Comparison of ENCODE assay signal across 8 cellular contexts in the genomic region with DNA sequence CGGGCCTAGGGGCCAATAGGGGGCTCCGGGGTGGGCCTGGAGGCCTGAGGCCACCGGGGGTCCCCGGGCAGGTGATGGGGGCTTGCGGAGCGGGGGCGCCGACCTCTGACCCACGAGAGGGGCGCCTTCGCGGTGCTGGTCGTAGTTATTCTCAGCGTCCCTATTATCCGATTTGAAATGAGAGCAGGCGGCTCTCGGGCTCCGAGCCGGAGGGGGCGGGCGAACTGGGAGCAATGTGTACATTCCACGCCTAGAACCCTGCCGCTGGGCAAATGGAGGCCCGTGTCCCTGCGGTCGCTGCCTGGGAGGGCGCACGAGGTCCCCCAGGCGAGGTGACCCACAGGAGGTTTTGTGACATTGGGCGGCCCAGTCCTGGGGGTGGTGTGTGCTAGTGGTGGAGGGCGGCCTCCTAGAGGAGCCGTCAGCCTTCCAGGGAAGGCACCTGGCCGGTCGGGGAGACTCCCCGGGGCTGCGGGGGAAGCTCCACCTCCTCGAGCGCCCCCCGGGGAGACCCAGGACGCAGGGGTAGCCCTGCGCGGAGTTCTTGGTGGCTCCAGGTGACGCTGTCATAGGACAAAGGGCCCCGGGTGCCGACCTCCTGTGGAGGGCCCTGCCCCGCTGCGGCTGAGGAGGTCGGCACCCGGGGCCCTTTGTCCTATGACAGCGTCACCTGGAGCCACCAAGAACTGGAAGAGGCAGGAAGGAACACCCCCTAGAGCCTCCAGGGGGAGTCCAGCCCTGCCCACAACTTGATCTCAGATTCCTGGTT.
DNase-seq lines count a peak whose midpoint lies in the region; TF ChIP-seq lines count a peak whose summit lies in the region.

No MANE protein-coding gene starts in this region.

- no peaks in the 10 kb centered on the region for H3K9me3 ChIP-seq in SU-DHL-6 (ENCODE audit: insufficient read depth, low read length)
- H3K9me3 ChIP-seq in iPS-18c (ENCODE audit: control insufficient read depth, insufficient read depth, low read length): peaks cover 4% of the 10 kb centered on the region

- peaks cover 3% of the 10 kb centered on the region for H3K36me3 Mint-ChIP-seq in IgD-negative memory B cell

- H3K27me3 ChIP-seq in SU-DHL-6 (ENCODE audit: low read length): no peaks in the 10 kb centered on the region

- peaks cover 6% of the 10 kb centered on the region; the same call in 1 of the 2 replicates for H3F3A ChIP-seq in SU-DHL-6 (ENCODE audit: insufficient read depth)

- no peaks in the 10 kb centered on the region for H3K36me3 ChIP-seq in SU-DHL-6 (ENCODE audit: low read length)

- H2AFZ ChIP-seq in SU-DHL-6 (ENCODE audit: low read depth, low read length, severe bottlenecking): peak overlapping the region; percentile 19

- H3K27me3 Mint-ChIP-seq in IgD-negative memory B cell: no peaks in the 10 kb centered on the region

- no peaks in the 10 kb centered on the region for H3K9me2 ChIP-seq in SU-DHL-6 (replicated peaks; ENCODE audit: insufficient read depth, low read length)

- H3K27ac ChIP-seq in SU-DHL-6 (ENCODE audit: low read depth, low read length) (peak overlapping the region; percentile 70), skin epidermis (peak overlapping the region; percentile 58 to 97 (median 88))

- H4K20me1 ChIP-seq in SU-DHL-6 (ENCODE audit: low read depth, low read length): no peaks in the 10 kb centered on the region

- peak overlapping the region; percentile 65 for H3K9ac ChIP-seq in SU-DHL-6 (ENCODE audit: low read length)

- peak overlapping the region; percentile 65 for H3K4me2 ChIP-seq in SU-DHL-6 (ENCODE audit: low read depth, low read length, poor library complexity, severe bottlenecking)

- H3K4me1 Mint-ChIP-seq in IgD-negative memory B cell: peaks cover 9 to 22% (median 18%) of the 10 kb centered on the region in 3 donors

- H3K4me3 ChIP-seq in SU-DHL-6 (ENCODE audit: insufficient read depth, low read length, poor library complexity, severe bottlenecking): peak overlapping the region; percentile 55
- H3K4me3 ChIP-seq in iPS-18c (ENCODE audit: insufficient read depth, low read depth, low read length): peak overlapping the region; percentile 50
- peak overlapping the region; percentile 51 to 77 (median 65) for H3K4me3 ChIP-seq in skin epidermis

- peak overlapping the region; percentile 86 to 94 (median 90) for H3K4me3 Mint-ChIP-seq in IgD-negative memory B cell

- DNase-seq in NCI-H2081 (lab: John Stamatoyannopoulos, UW) (peak; percentile 63 to 68), NCI-H2081 treated with DMSO at 0.1 percent for 48 hours (lab: John Stamatoyannopoulos, UW) (no peak), astrocyte of the hippocampus (ENCODE audit: low read depth, low spot score) (peak; percentile 67), amniotic stem cell (lab: John Stamatoyannopoulos, UW) (no peak)

- no peaks in the 10 kb centered on the region for H3K79me2 ChIP-seq in SU-DHL-6 (ENCODE audit: insufficient read depth, low read length)

- no peaks in the 10 kb centered on the region for H3K9me3 Mint-ChIP-seq in IgD-negative memory B cell

- peak overlapping the region; percentile 72 to 90 (median 86) for H3K27ac Mint-ChIP-seq in IgD-negative memory B cell

- no peak for TF ChIP-seq CTCF in SU-DHL-6 (IDR thresholded peaks at IDR 0.05; ENCODE audit: insufficient read depth, low read length, poor library complexity, severe bottlenecking)

Comparison
In these comparisons a context has a peak if more than half of its experiments do, and no peak if none do; other contexts are left out.
1. DNase-seq: peak in NCI-H2081 (2 of 2) and astrocyte of the hippocampus (single experiment); none in NCI-H2081 treated with DMSO at 0.1 percent for 48 hours (single experiment) and amniotic stem cell (single experiment).
2. Peak in every context shown above with its lines, with median percentiles within 50 percentile points of each other: H3K4me3 ChIP-seq.